Comparison of ENCODE assay signal across 13 cellular contexts in genomic region chr6:112701201-112701600, GRCh38.
A peak's percentile ranks its signal among the peaks of the same experiment; 100 is the strongest.
DNase-seq lines count a peak whose midpoint lies in the region; ATAC-seq and TF ChIP-seq lines count a peak whose summit lies in the region.
"Had no signal": no experiment of that assay in that cellular context is flagged by ENCODE, and none has a peak within 500 bp of the region (broad histone marks: within the 10 kb centered on the region; RNA-seq: fewer than 3 reads in every experiment).

No MANE protein-coding gene starts in this region.

- no peak for TF ChIP-seq CTCF in brain (conservative IDR thresholded peaks at IDR 0.05)

- H3K9me3 Mint-ChIP-seq in brain: peaks cover 0 to 10% (median 3%) of the 10 kb centered on the region in 5 experiments
- peaks cover 0 to 2% of the 10 kb centered on the region in 2 donors for H3K9me3 Mint-ChIP-seq in stimulated activated naive B cell treated with anti-CD40 and anti-IgM and Interleukin-4, amounts not matched to agents 10 μg/mL and 1 μg/mL and 100 μg/mL, for 72 hours
- peaks cover 7 to 9% of the 10 kb centered on the region in 2 donors for H3K9me3 Mint-ChIP-seq in activated naive CD4-positive, alpha-beta T cell treated with anti-CD3 and anti-CD28 coated beads, Interleukin-2, amount 50 U/mL, for 72 hours

- ATAC-seq in stimulated activated naive B cell treated with anti-CD40 and anti-IgM and Interleukin-4, amounts not matched to agents 10 μg/mL and 1 μg/mL and 100 μg/mL, for 72 hours (replicated peaks): no peak
- no peak for ATAC-seq in activated naive CD4-positive, alpha-beta T cell treated with anti-CD3 and anti-CD28 coated beads, Interleukin-2, amount 50 U/mL, for 72 hours
- ATAC-seq: activated CD4-positive, CD25-positive, alpha-beta regulatory T cell treated with anti-CD3 and anti-CD28 coated beads, Interleukin-2, amount 50 U/mL, for 24 hours had no signal

- H3K27me3 Mint-ChIP-seq in brain: peaks cover 2% of the 10 kb centered on the region
- peaks cover 0 to 4% of the 10 kb centered on the region in 2 donors for H3K27me3 Mint-ChIP-seq in stimulated activated naive B cell treated with anti-CD40 and anti-IgM and Interleukin-4, amounts not matched to agents 10 μg/mL and 1 μg/mL and 100 μg/mL, for 72 hours
- H3K27me3 Mint-ChIP-seq: CD4-positive, CD25-positive, alpha-beta regulatory T cell had no signal

- H3K36me3 Mint-ChIP-seq in brain: no peaks in the 10 kb centered on the region
- H3K36me3 Mint-ChIP-seq in stimulated activated naive B cell treated with anti-CD40 and anti-IgM and Interleukin-4, amounts not matched to agents 10 μg/mL and 1 μg/mL and 100 μg/mL, for 72 hours: peaks cover 0 to 1% of the 10 kb centered on the region in 2 donors
- H3K36me3 Mint-ChIP-seq in activated naive CD4-positive, alpha-beta T cell treated with anti-CD3 and anti-CD28 coated beads, Interleukin-2, amount 50 U/mL, for 72 hours: no peaks in the 10 kb centered on the region
- H3K36me3 Mint-ChIP-seq: CD4-positive, CD25-positive, alpha-beta regulatory T cell had no signal

- DNase-seq in EL (peak; percentile 55), NCI-H128 (lab: John Stamatoyannopoulos, UW; ENCODE audit: unreplicated experiment) (peak; percentile 54), myocyte (ENCODE audit: low read depth) (peak; percentile 83), NOMO-1 treated with DMSO at 0.1 percent for 48 hours (lab: John Stamatoyannopoulos, UW; ENCODE audit: unreplicated experiment) (no peak), DMS153 (lab: John Stamatoyannopoulos, UW) (no peak)
- no peak for DNase-seq in stimulated activated naive B cell treated with anti-CD40 and anti-IgM and Interleukin-4, amounts not matched to agents 10 μg/mL and 1 μg/mL and 100 μg/mL, for 72 hours
- DNase-seq in activated naive CD4-positive, alpha-beta T cell treated with anti-CD3 and anti-CD28 coated beads, Interleukin-2, amount 50 U/mL, for 72 hours (ENCODE audit: low spot score in 2 of 2): no peak
- DNase-seq: activated T-cell treated with anti-CD3 and anti-CD28 coated beads, Interleukin-2, amount 50 U/mL, for 1 hour; CD4-positive, CD25-positive, alpha-beta regulatory T cell; endodermal cell; NCI-H774 had no signal

- H3K4me3 Mint-ChIP-seq in brain: no peak overlapping the region
- H3K4me3 Mint-ChIP-seq in stimulated activated naive B cell treated with anti-CD40 and anti-IgM and Interleukin-4, amounts not matched to agents 10 μg/mL and 1 μg/mL and 100 μg/mL, for 72 hours: no peak overlapping the region
- H3K4me3 Mint-ChIP-seq: CD4-positive, CD25-positive, alpha-beta regulatory T cell; endodermal cell had no signal

- H3K27ac Mint-ChIP-seq in brain: peak overlapping the region in 3 of 5 experiments; percentile 38 to 59 (median 46)
- no peak overlapping the region for H3K27ac Mint-ChIP-seq in stimulated activated naive B cell treated with anti-CD40 and anti-IgM and Interleukin-4, amounts not matched to agents 10 μg/mL and 1 μg/mL and 100 μg/mL, for 72 hours
- no peak overlapping the region for H3K27ac Mint-ChIP-seq in activated naive CD4-positive, alpha-beta T cell treated with anti-CD3 and anti-CD28 coated beads, Interleukin-2, amount 50 U/mL, for 72 hours
- H3K27ac Mint-ChIP-seq: CD4-positive, CD25-positive, alpha-beta regulatory T cell; endodermal cell had no signal

- peaks cover 16% of the 10 kb centered on the region for H3K4me1 Mint-ChIP-seq in brain
- no peaks in the 10 kb centered on the region for H3K4me1 Mint-ChIP-seq in stimulated activated naive B cell treated with anti-CD40 and anti-IgM and Interleukin-4, amounts not matched to agents 10 μg/mL and 1 μg/mL and 100 μg/mL, for 72 hours
- H3K4me1 Mint-ChIP-seq: CD4-positive, CD25-positive, alpha-beta regulatory T cell had no signal

Comparison
In these comparisons a context has a peak if more than half of its experiments do, and no peak if none do; other contexts are left out.
1. DNase-seq: peak in EL (single experiment), NCI-H128 (single experiment) and myocyte (single experiment); none in stimulated activated naive B cell treated with anti-CD40 and anti-IgM and Interleukin-4, amounts not matched to agents 10 μg/mL and 1 μg/mL and 100 μg/mL, for 72 hours (single experiment), NOMO-1 treated with DMSO at 0.1 percent for 48 hours (single experiment), activated naive CD4-positive, alpha-beta T cell treated with anti-CD3 and anti-CD28 coated beads, Interleukin-2, amount 50 U/mL, for 72 hours (0 of 2) and DMS153 (single experiment).
2. H3K27ac Mint-ChIP-seq: peak in brain (3 of 5); none in stimulated activated naive B cell treated with anti-CD40 and anti-IgM and Interleukin-4, amounts not matched to agents 10 μg/mL and 1 μg/mL and 100 μg/mL, for 72 hours (single experiment) and activated naive CD4-positive, alpha-beta T cell treated with anti-CD3 and anti-CD28 coated beads, Interleukin-2, amount 50 U/mL, for 72 hours (0 of 2).